ENCODE assay signal across 8 cellular contexts in genomic region chr7:72953901-72954562, GRCh38. TPM values are rescaled to one million over a fixed set of nuclear protein-coding genes. Genes with fewer than 3 reads are reported as not detected.
A peak's percentile ranks its signal among the peaks of the same experiment; 100 is the strongest.
DNase-seq lines count a peak whose midpoint lies in the region; ATAC-seq and TF ChIP-seq lines count a peak whose summit lies in the region.
"Not testable (repeated sequence)": the region's sequence is repeated elsewhere in the genome, so short reads cannot be mapped to it uniquely, and the experiment has no call there.

No MANE protein-coding gene starts in this region.

- not testable (repeated sequence) for H3K9me3 Mint-ChIP-seq in effector memory CD8-positive, alpha-beta T cell; stimulated activated effector memory CD8-positive, alpha-beta T cell treated with anti-CD3 and anti-CD28 coated beads, Interleukin-12 subunit alpha, Interleukin-12 subunit beta, amount 100 ng/mL, for 72 hours

- H3K27me3 ChIP-seq in DND-41 (ENCODE audit: insufficient read depth, low read length, poor library complexity), result not testable (repeated sequence)

- H3K4me1 ChIP-seq in DND-41 (ENCODE audit: insufficient read depth, low read length), result not testable (repeated sequence)

- not testable (repeated sequence) for H3K27ac Mint-ChIP-seq in T-helper 17 cell; effector memory CD8-positive, alpha-beta T cell; stimulated activated effector memory CD8-positive, alpha-beta T cell treated with anti-CD3 and anti-CD28 coated beads, Interleukin-12 subunit alpha, Interleukin-12 subunit beta, amount 100 ng/mL, for 72 hours

- H3K27me3 Mint-ChIP-seq in T-helper 17 cell; effector memory CD8-positive, alpha-beta T cell: not testable (repeated sequence)

- peak overlapping the region in 1 of 2 experiments; percentile 54; a peak in 2 of 4 replicates for H3K4me3 ChIP-seq in DND-41 (ENCODE audit: low read depth in 1 of 2, low read length in 2 of 2)

- H4K20me1 ChIP-seq in DND-41 (ENCODE audit: insufficient read depth, low read length), result not testable (repeated sequence)

- H2AFZ ChIP-seq in DND-41 (ENCODE audit: low read depth, low read length), result not testable (repeated sequence)

- H3K4me2 ChIP-seq in DND-41 (ENCODE audit: insufficient read depth, low read length), result peak overlapping the region; percentile 62

- not testable (repeated sequence) for DNase-seq in DND-41; T-helper 17 cell; effector memory CD8-positive, alpha-beta T cell; left lobe of liver (ENCODE audit: low spot score); stimulated activated effector memory CD8-positive, alpha-beta T cell treated with anti-CD3 and anti-CD28 coated beads, Interleukin-12 subunit alpha, Interleukin-12 subunit beta, amount 100 ng/mL, for 72 hours (ENCODE audit: low spot score in 2 of 2)

- H3K36me3 ChIP-seq in DND-41 (ENCODE audit: insufficient read depth, low read length), result not testable (repeated sequence)

- ATAC-seq in DND-41 (ENCODE audit: insufficient read depth, low read depth) (peak; percentile 56), GM19397 (IDR thresholded peaks at IDR 0.05; ENCODE audit: unreplicated experiment) (peak; percentile 55), HG02623 (IDR thresholded peaks at IDR 0.05; ENCODE audit: unreplicated experiment) (peak; percentile 40), HG03432 (IDR thresholded peaks at IDR 0.05; ENCODE audit: unreplicated experiment) (peak; percentile 62), T-helper 17 cell (peak; percentile 65), left lobe of liver (peak; percentile 57)
- ATAC-seq in effector memory CD8-positive, alpha-beta T cell (replicated peaks), result peak; percentile 54
- ATAC-seq in stimulated activated effector memory CD8-positive, alpha-beta T cell treated with anti-CD3 and anti-CD28 coated beads, Interleukin-12 subunit alpha, Interleukin-12 subunit beta, amount 100 ng/mL, for 72 hours, result peak; percentile 69

- not testable (repeated sequence) for H3K36me3 Mint-ChIP-seq in T-helper 17 cell (ENCODE audit: low read depth); effector memory CD8-positive, alpha-beta T cell (ENCODE audit: insufficient read depth)
- H3K36me3 Mint-ChIP-seq in stimulated activated effector memory CD8-positive, alpha-beta T cell treated with anti-CD3 and anti-CD28 coated beads, Interleukin-12 subunit alpha, Interleukin-12 subunit beta, amount 100 ng/mL, for 72 hours, result peaks cover 10% of the 10 kb centered on the region

- not testable (repeated sequence) for H3K4me3 Mint-ChIP-seq in T-helper 17 cell; effector memory CD8-positive, alpha-beta T cell; stimulated activated effector memory CD8-positive, alpha-beta T cell treated with anti-CD3 and anti-CD28 coated beads, Interleukin-12 subunit alpha, Interleukin-12 subunit beta, amount 100 ng/mL, for 72 hours

- not testable (repeated sequence) for H3K79me2 ChIP-seq in DND-41 (ENCODE audit: insufficient read depth, low read length)

- not testable (repeated sequence) for H3K4me1 Mint-ChIP-seq in T-helper 17 cell; effector memory CD8-positive, alpha-beta T cell (ENCODE audit: low read depth in 2 of 2); stimulated activated effector memory CD8-positive, alpha-beta T cell treated with anti-CD3 and anti-CD28 coated beads, Interleukin-12 subunit alpha, Interleukin-12 subunit beta, amount 100 ng/mL, for 72 hours

- not testable (repeated sequence) for H3K27ac ChIP-seq in DND-41 (ENCODE audit: low read length)

- not testable (repeated sequence) for H3K9ac ChIP-seq in DND-41 (ENCODE audit: low read depth, low read length)

- TF ChIP-seq CTCF in DND-41 (IDR thresholded peaks at IDR 0.05; ENCODE audit: borderline replicate concordance, extremely low read depth, low read length, poor library complexity, severe bottlenecking), result not testable (repeated sequence)

- not testable (repeated sequence) for H3K9me3 ChIP-seq in DND-41 (ENCODE audit: insufficient read depth, low read length, severe bottlenecking); T-helper 17 cell (ENCODE audit: control insufficient read depth, low read length, poor library complexity, severe bottlenecking)

RNA-seq across cellular contexts. Expression of gene TRIM74, which starts 15.2 kb away (rescaled TPM):
- total RNA-seq in T-helper 17 cell (1 to 10 TPM; 1.1 to 3.1 TPM), left lobe of liver (0.78 TPM)

RNA-seq across cellular contexts. Expression of gene POM121, which starts 29.1 kb away (rescaled TPM):
- total RNA-seq in T-helper 17 cell (10 to 100 TPM; 58.8 to 63.0 TPM), left lobe of liver (16.8 TPM)
